ENCODE assay signal across 9 cellular contexts in the genomic region with DNA sequence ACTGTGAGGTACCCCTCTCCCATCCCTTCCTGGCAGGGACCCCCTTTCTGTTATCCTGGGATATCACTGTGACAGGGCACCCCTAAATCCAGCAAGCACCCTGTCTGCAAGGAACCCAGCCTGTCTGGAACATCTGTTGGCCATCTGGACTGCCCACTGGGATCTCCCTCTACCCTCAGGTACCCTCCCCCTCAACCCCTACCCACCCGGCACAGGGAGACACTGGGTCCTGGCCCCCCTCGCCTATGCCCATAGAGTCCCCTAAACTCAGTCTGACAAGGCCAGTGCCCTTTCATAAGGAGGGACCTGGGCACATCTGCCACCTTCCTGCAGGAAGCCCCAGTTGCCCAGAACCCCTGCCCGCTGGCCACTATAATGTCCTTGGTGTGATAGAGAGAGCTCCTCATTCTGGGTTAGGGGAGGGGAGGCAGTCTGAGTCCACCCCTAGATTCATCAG. TPM values are rescaled to one million over a fixed set of nuclear protein-coding genes. Genes with fewer than 3 reads are reported as not detected.
DNase-seq lines count a peak whose midpoint lies in the region; FAIRE-seq and TF ChIP-seq lines count a peak whose summit lies in the region.
"Had no signal": no experiment of that assay in that cellular context is flagged by ENCODE, and none has a peak within 500 bp of the region (broad histone marks: within the 10 kb centered on the region; RNA-seq: fewer than 3 reads in every experiment).

No MANE protein-coding gene starts in this region.

- H3K79me2 ChIP-seq in mesendoderm (ENCODE audit: control insufficient read depth, insufficient read depth, low read length): peaks cover 18% of the 10 kb centered on the region

- no peaks in the 10 kb centered on the region for H3K9me3 ChIP-seq in A673 (ENCODE audit: low read depth, low read length, poor library complexity, severe bottlenecking)

- H2BK5ac ChIP-seq in mesendoderm (ENCODE audit: low read length): peak overlapping the region; percentile 56

- in situ Hi-C loops in brain microvascular endothelial cell (cut with HindIII; ENCODE audit: low pct_ligation_motif_present, low sequenced_read_pairs): no loop called here

- peak overlapping the region; percentile 49 for H3K4me3 ChIP-seq in A673 (ENCODE audit: low read depth, low read length, poor library complexity, severe bottlenecking)
- H3K4me3 ChIP-seq in HL-60 (replicated peaks; ENCODE audit: insufficient read depth, low read length): peak overlapping the region; percentile 65
- peak overlapping the region; percentile 56 for H3K4me3 ChIP-seq in brain microvascular endothelial cell (ENCODE audit: low read depth, low read length)
- H3K4me3 ChIP-seq in mesendoderm (ENCODE audit: low read length): peak overlapping the region; percentile 47

- H3K4ac ChIP-seq in mesendoderm (ENCODE audit: low read depth, low read length): no peak overlapping the region

- H3K79me1 ChIP-seq in mesendoderm (ENCODE audit: low read length): peaks cover 21% of the 10 kb centered on the region

- peak overlapping the region; percentile 1 for H4K5ac ChIP-seq in mesendoderm (ENCODE audit: low read length)

- H3K27ac ChIP-seq in A673 (ENCODE audit: low read depth, low read length, poor library complexity, severe bottlenecking) (peak overlapping the region; percentile 65), HL-60 (replicated peaks) (peak overlapping the region; percentile 72), brain microvascular endothelial cell (no peak overlapping the region), mesendoderm (ENCODE audit: low read depth, low read length) (no peak overlapping the region)

- H3K56ac ChIP-seq in mesendoderm (ENCODE audit: low read length): peak overlapping the region; percentile 94

- H3K9ac ChIP-seq in mesendoderm (ENCODE audit: low read length): peak overlapping the region; percentile 92

- no TSS peak for BruUV-seq in A673 (replicated peaks; lab: Mats Ljungman, UMichigan)

- no peak overlapping the region for H2BK120ac ChIP-seq in mesendoderm (ENCODE audit: low read depth, low read length)

- H3K27me3 ChIP-seq in A673 (replicated peaks; ENCODE audit: insufficient read depth, low read depth, low read length, poor library complexity): no peaks in the 10 kb centered on the region
- H3K27me3 ChIP-seq in HL-60 (ENCODE audit: insufficient read depth, poor library complexity, severe bottlenecking): no peaks in the 10 kb centered on the region
- H3K27me3 ChIP-seq in brain microvascular endothelial cell (replicated peaks): no peaks in the 10 kb centered on the region
- no peaks in the 10 kb centered on the region for H3K27me3 ChIP-seq in mesendoderm (ENCODE audit: insufficient read depth, low read length, poor library complexity)

- H3K4me2 ChIP-seq in mesendoderm (ENCODE audit: low read length): peak overlapping the region; percentile 88

- H2AK5ac ChIP-seq in mesendoderm (ENCODE audit: low read length): peak overlapping the region; percentile 99

- intact Hi-C loops in A673 (cut with micrococcal nuclease; ENCODE audit: unreplicated experiment): no loop called here

- FAIRE-seq in frontal cortex (lab: Jason Lieb, UNC) (no peak), HTR-8/SVneo (lab: Jason Lieb, UNC) (no peak)
- FAIRE-seq: G401.6 had no signal

- POLR2A ChIA-PET in A673 (lab: Charles Lee; ENCODE audit: low non-redundant PET): interaction anchor here (0.9 kb wide), 1 partner anchor 61 kb away, joined by 3 read pairs; no protein-coding TSS in a partner anchor

- H3K36me3 ChIP-seq in A673 (ENCODE audit: insufficient read depth, low read length, poor library complexity, severe bottlenecking) (peaks cover 11% of the 10 kb centered on the region), brain microvascular endothelial cell (replicated peaks) (peaks cover 15% of the 10 kb centered on the region), mesendoderm (ENCODE audit: control insufficient read depth, insufficient read depth, low read length) (peaks cover 5% of the 10 kb centered on the region)

- peaks cover 24% of the 10 kb centered on the region for H3K4me1 ChIP-seq in A673 (ENCODE audit: insufficient read depth, low read length, poor library complexity, severe bottlenecking)
- peaks cover 11% of the 10 kb centered on the region for H3K4me1 ChIP-seq in mesendoderm (ENCODE audit: control insufficient read depth, low read depth, low read length)

- TF ChIP-seq CTCF in A673 (conservative IDR thresholded peaks at IDR 0.05; ENCODE audit: low read depth, low read length) (no peak), HL-60 (IDR thresholded peaks at IDR 0.05; ENCODE audit: insufficient read depth, low read length) (no peak), brain microvascular endothelial cell (IDR thresholded peaks at IDR 0.05; ENCODE audit: low read depth, low read length, missing control alignments) (no peak)

- DNase-seq in A673 (ENCODE audit: low spot score) (no peak), HL-60 (ENCODE audit: low read depth in 1 of 2, low spot score in 1 of 2) (no peak), brain microvascular endothelial cell (no peak), mesendoderm (no peak), frontal cortex (ENCODE audit: low spot score in 2 of 2) (no peak), NOMO-1 treated with DMSO at 0.1 percent for 48 hours (lab: John Stamatoyannopoulos, UW; ENCODE audit: unreplicated experiment) (no peak), NCI-H1417 (lab: John Stamatoyannopoulos, UW) (no peak), HTR-8/SVneo (ENCODE audit: insufficient read length, low spot score) (no peak)

- CTCF ChIA-PET in A673 (lab: Charles Lee): interaction anchor here (0.7 to 0.8 kb wide), 4 partner anchors 14 to 210 kb away, joined by 4 to 12 read pairs (median 6); no protein-coding TSS in a partner anchor

- no peak overlapping the region for H2BK15ac ChIP-seq in mesendoderm (replicated peaks; ENCODE audit: low read depth)

- WGBS in mesendoderm (ENCODE audit: extremely low coverage, insufficient coverage, low lambda C conversion rate): no CpG with 5 or more reads among the region's 3 CpGs

- no peak overlapping the region for H3K23ac ChIP-seq in mesendoderm (ENCODE audit: low read length)

- H3K18ac ChIP-seq in mesendoderm (ENCODE audit: low read length): no peak overlapping the region

- no peak overlapping the region for H4K8ac ChIP-seq in mesendoderm (ENCODE audit: low read depth, low read length)

RNA-seq across cellular contexts. Expression of a gene that starts 2.8 kb away (rescaled TPM):
- total RNA-seq in A673 (2021) (24.1 and 24.9 TPM in 2 replicates), frontal cortex (6.9 TPM)
- 18.3 TPM for polyA plus RNA-seq in mesendoderm (2013, experiment 1 of 2)
- 16.9 TPM for polyA plus RNA-seq in mesendoderm (2013, experiment 2 of 2)

RNA-seq across cellular contexts. Expression of a gene that starts 5.0 kb away (rescaled TPM):
- total RNA-seq in A673 (2021) (24.3 and 25.0 TPM in 2 replicates), frontal cortex (6.9 TPM)
- polyA plus RNA-seq in mesendoderm (2013, experiment 1 of 2): 13.0 TPM
- polyA plus RNA-seq in mesendoderm (2013, experiment 2 of 2): 12.6 TPM

RNA-seq across cellular contexts. Expression of a gene that starts 29.3 kb away (rescaled TPM):
- 985 and 1,038 TPM in 2 replicates for total RNA-seq in A673 (2021)
- polyA plus RNA-seq in mesendoderm (2013, experiment 1 of 2): 1,044 TPM
- polyA plus RNA-seq in mesendoderm (2013, experiment 2 of 2): 1,033 TPM
- total RNA-seq in frontal cortex: 332 TPM

RNA-seq across cellular contexts. Expression of a gene that starts 38.4 kb away (rescaled TPM):
- total RNA-seq in A673 (2021): 7.7 and 11.8 TPM in 2 replicates
- polyA plus RNA-seq in mesendoderm (2013, experiment 1 of 2): 1.8 TPM
- polyA plus RNA-seq in mesendoderm (2013, experiment 2 of 2): 1.8 TPM
- total RNA-seq in frontal cortex: 8.6 TPM

RNA-seq across cellular contexts. Expression of a gene that starts 40.3 kb away (rescaled TPM):
- total RNA-seq in A673 (2021) (57.6 and 69.8 TPM in 2 replicates), frontal cortex (62.8 TPM)
- polyA plus RNA-seq in mesendoderm (2013, experiment 1 of 2): 60.0 TPM
- 58.5 TPM for polyA plus RNA-seq in mesendoderm (2013, experiment 2 of 2)

Comparison
In these comparisons a context has a peak if more than half of its experiments do, and no peak if none do; other contexts are left out.
1. H3K27ac ChIP-seq: peak in A673 (single experiment) and HL-60 (single experiment); none in brain microvascular endothelial cell (single experiment) and mesendoderm (single experiment).
2. Peak in every context shown above with its lines, with median percentiles within 50 percentile points of each other: H3K4me3 ChIP-seq.